15 cellular contexts compared by ENCODE assay signal in the genomic region with DNA sequence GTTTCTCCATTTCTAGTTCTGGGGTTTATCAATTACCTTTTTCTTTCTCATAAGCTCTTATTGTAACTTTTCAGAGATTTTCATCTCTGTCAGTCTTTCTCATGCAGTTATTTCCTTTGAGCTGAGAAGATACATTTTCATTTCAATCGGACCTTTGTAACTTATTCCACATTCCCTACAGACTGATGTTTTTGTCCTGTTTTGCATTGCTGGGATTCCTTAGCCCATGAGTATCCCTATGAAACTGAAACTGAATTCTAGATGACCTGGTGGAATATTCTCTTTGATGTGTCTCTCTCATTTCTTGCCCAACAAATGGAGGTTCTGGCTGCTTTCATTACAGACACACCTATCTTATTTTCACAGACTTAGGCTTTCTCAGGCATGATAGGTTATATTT. TPM values are rescaled to one million over a fixed set of nuclear protein-coding genes. Genes with fewer than 3 reads are reported as not detected.
DNase-seq lines count a peak whose midpoint lies in the region; ATAC-seq and TF ChIP-seq lines count a peak whose summit lies in the region.
"Had no signal": no experiment of that assay in that cellular context is flagged by ENCODE, and none has a peak within 500 bp of the region (broad histone marks: within the 10 kb centered on the region; RNA-seq: fewer than 3 reads in every experiment).

No MANE protein-coding gene starts in this region.

- intact Hi-C loops in left cardiac atrium (cut with DNase I): no loop called here

- no peak for TF ChIP-seq CTCF in glutamatergic neuron (IDR thresholded peaks at IDR 0.05; ENCODE audit: partially characterized antibody, unreplicated experiment)

- H3K9me3 ChIP-seq in adipocyte (ENCODE audit: control insufficient read depth, low read length): no peaks in the 10 kb centered on the region

- H3K27me3 ChIP-seq in adipocyte (replicated peaks; ENCODE audit: control insufficient read depth, insufficient read depth, low read length): no peaks in the 10 kb centered on the region

- H3K27ac Mint-ChIP-seq in glutamatergic neuron (ENCODE audit: unreplicated experiment): peak overlapping the region; percentile 3
- H3K27ac Mint-ChIP-seq: CD14-positive monocyte had no signal

- H3K27me3 Mint-ChIP-seq in glutamatergic neuron (ENCODE audit: unreplicated experiment): no peaks in the 10 kb centered on the region

- H3K36me3 Mint-ChIP-seq in glutamatergic neuron (ENCODE audit: unreplicated experiment): no peaks in the 10 kb centered on the region
- H3K36me3 Mint-ChIP-seq: CD14-positive monocyte had no signal

- H3K9ac ChIP-seq in adipocyte (ENCODE audit: low read length): no peak overlapping the region

- peak; percentile 31 for DNase-seq in HT1080 (ENCODE audit: low read depth)
- peak; percentile 2 for DNase-seq in adipocyte (ENCODE audit: low read depth)
- no peak for DNase-seq in glutamatergic neuron
- DNase-seq in left cardiac atrium: no peak
- DNase-seq in GM03348 (ENCODE audit: low spot score): no peak
- DNase-seq in cerebellum (ENCODE audit: low spot score): no peak
- DNase-seq in GM19240 (ENCODE audit: insufficient read length, low spot score): no peak
- DNase-seq: GOT3, Kasumi-1, MM.1S, NCI-H1092, NCI-H146, NCI-H2029 treated with DMSO at 0.1 percent for 48 hours had no signal

- no peak for ATAC-seq in left cardiac atrium
- ATAC-seq: Right ventricle myocardium inferior had no signal

- no peaks in the 10 kb centered on the region for H3K4me1 ChIP-seq in adipocyte (ENCODE audit: control insufficient read depth, insufficient read depth, low read length)

- no peak overlapping the region for H3K4me3 Mint-ChIP-seq in glutamatergic neuron (ENCODE audit: unreplicated experiment)

- H3K4me1 Mint-ChIP-seq in glutamatergic neuron (ENCODE audit: low read depth, unreplicated experiment): peaks cover 7% of the 10 kb centered on the region
- H3K4me1 Mint-ChIP-seq: CD14-positive monocyte had no signal

- no peaks in the 10 kb centered on the region for H3K9me3 Mint-ChIP-seq in glutamatergic neuron (ENCODE audit: unreplicated experiment)

- no peaks in the 10 kb centered on the region for H3K36me3 ChIP-seq in adipocyte (ENCODE audit: control insufficient read depth, insufficient read depth, low read length, severe bottlenecking)

- H3K4me3 ChIP-seq in adipocyte (ENCODE audit: low read length): no peak overlapping the region

RNA-seq across cellular contexts. Expression of a gene that starts 10.5 kb away (rescaled TPM):
- total RNA-seq in HT1080 (2014; rRNA removed; shearing (Covaris generic)): 0.10 and 0.79 TPM in 2 replicates
- polyA plus RNA-seq in HT1080 (2015; cell fraction: cytosol; rRNA removed): 0.38 and 0.55 TPM in 2 replicates
- polyA plus RNA-seq in HT1080 (2015; cell fraction: nucleus; rRNA removed): 0.25 and 0.70 TPM in 2 replicates
- total RNA-seq in glutamatergic neuron (ENCODE audit: unreplicated experiment) (9.0 TPM), left cardiac atrium (1 to 10 TPM in 1 of 2 donors, under 1 TPM in 1; 0.58 to 1.1 TPM), cerebellum (51.0 TPM)
- polyA plus RNA-seq: CD14-positive monocyte had no signal

Comparison
In these comparisons a context has a peak if more than half of its experiments do, and no peak if none do; other contexts are left out.
1. DNase-seq: peak in HT1080 (single experiment) and adipocyte (single experiment); none in glutamatergic neuron (single experiment), left cardiac atrium (single experiment), GM03348 (single experiment), cerebellum (single experiment) and GM19240 (single experiment).